12 cellular contexts compared by ENCODE assay signal in the genomic region with DNA sequence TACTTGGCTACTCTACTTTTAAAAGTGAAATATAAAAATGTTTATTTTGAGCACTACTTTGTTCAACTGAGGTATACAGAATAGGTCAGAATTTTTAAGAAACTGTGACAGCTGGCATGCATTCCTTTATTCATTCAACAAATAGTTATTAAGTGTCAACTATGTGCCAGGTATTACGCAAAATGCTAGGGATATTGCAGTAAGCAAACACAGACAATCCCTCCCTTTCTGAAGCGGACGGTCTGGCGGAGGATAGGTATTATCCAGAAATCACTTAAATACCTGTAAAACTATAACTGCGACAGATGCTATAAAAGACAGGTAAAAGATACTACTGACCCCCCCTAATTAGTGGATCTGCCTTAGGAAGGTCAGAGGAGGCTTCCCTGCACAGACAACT. TPM values are rescaled to one million over a fixed set of nuclear protein-coding genes. Genes with fewer than 3 reads are reported as not detected.
DNase-seq lines count a peak whose midpoint lies in the region; ATAC-seq and TF ChIP-seq lines count a peak whose summit lies in the region.
"Had no signal": no experiment of that assay in that cellular context is flagged by ENCODE, and none has a peak within 500 bp of the region (broad histone marks: within the 10 kb centered on the region; RNA-seq: fewer than 3 reads in every experiment).

No MANE protein-coding gene starts in this region.

- no peak overlapping the region for H4K91ac ChIP-seq in neuronal stem cell (ENCODE audit: low read depth, low read length, poor library complexity)

- no peak overlapping the region for H3K9ac ChIP-seq in neuronal stem cell (ENCODE audit: low read depth, low read length, poor library complexity)
- H3K9ac ChIP-seq: KMS-11 had no signal

- H3K4me2 ChIP-seq in neuronal stem cell (ENCODE audit: insufficient read depth, low read length, poor library complexity, severe bottlenecking) = no peak overlapping the region
- H3K4me2 ChIP-seq: KMS-11, smooth muscle cell had no signal

- peaks cover 33 to 80% (median 64%) of the 10 kb centered on the region in 7 donors for H3K4me1 Mint-ChIP-seq in naive thymus-derived CD4-positive, alpha-beta T cell

- H3K79me1 ChIP-seq in neuronal stem cell (ENCODE audit: low read depth, low read length) = peaks cover 4% of the 10 kb centered on the region

- no peak overlapping the region for H2BK12ac ChIP-seq in neuronal stem cell (ENCODE audit: low read length)

- H3K9me3 Mint-ChIP-seq in naive thymus-derived CD4-positive, alpha-beta T cell = no peaks in the 10 kb centered on the region

- POLR2A ChIA-PET in naive thymus-derived CD4-positive, alpha-beta T cell (lab: Charles Lee) = no interaction called here

- no peaks in the 10 kb centered on the region for H3K27me3 Mint-ChIP-seq in naive thymus-derived CD4-positive, alpha-beta T cell

- WGBS in neuronal stem cell (ENCODE audit: extremely low coverage in 2 of 2, insufficient read length in 2 of 2, insufficient replicate concordance in 1 of 2), 2 donors = no CpG with 5 or more reads among the region's 5 CpGs

- intact Hi-C loops in left ventricle myocardium inferior (cut with micrococcal nuclease) = no loop called here
- intact Hi-C loops in left ventricle myocardium superior (cut with micrococcal nuclease) = no loop called here
- intact Hi-C loops in naive thymus-derived CD4-positive, alpha-beta T cell (cut with micrococcal nuclease) = no loop called here

- H3K4me3 Mint-ChIP-seq in naive thymus-derived CD4-positive, alpha-beta T cell = peak overlapping the region in 2 of 10 donors; percentile 7 to 59

- H3K18ac ChIP-seq in neuronal stem cell (ENCODE audit: low read length) = no peak overlapping the region

- H2BK15ac ChIP-seq in neuronal stem cell (ENCODE audit: low read length) = no peak overlapping the region

- H3K9me3 ChIP-seq in left ventricle myocardium inferior (replicated peaks) = no peaks in the 10 kb centered on the region
- no peaks in the 10 kb centered on the region for H3K9me3 ChIP-seq in naive thymus-derived CD4-positive, alpha-beta T cell (ENCODE audit: control insufficient read depth in 2 of 3, low read length in 3 of 3)
- no peaks in the 10 kb centered on the region for H3K9me3 ChIP-seq in neuronal stem cell (replicated peaks in 1 of 2; ENCODE audit: control insufficient read depth in 2 of 2, insufficient read depth in 1 of 2, low read depth in 1 of 2, low read length in 2 of 2)

- H3K27ac ChIP-seq in left ventricle myocardium inferior (replicated peaks) = peak overlapping the region; percentile 73
- no peak overlapping the region for H3K27ac ChIP-seq in naive thymus-derived CD4-positive, alpha-beta T cell (ENCODE audit: low read depth, low read length)
- H3K27ac ChIP-seq in neuronal stem cell (replicated peaks; ENCODE audit: low read length) = no peak overlapping the region
- H3K27ac ChIP-seq: KMS-11 had no signal

- no peak overlapping the region for H2BK5ac ChIP-seq in neuronal stem cell (ENCODE audit: low read length)

- H3K4me1 ChIP-seq in left ventricle myocardium inferior = peaks cover 53% of the 10 kb centered on the region
- peaks cover 9 to 17% of the 10 kb centered on the region in 2 donors for H3K4me1 ChIP-seq in naive thymus-derived CD4-positive, alpha-beta T cell (ENCODE audit: control insufficient read depth in 2 of 2, insufficient read depth in 2 of 2, low read length in 2 of 2)
- peaks cover 4 to 8% of the 10 kb centered on the region in 2 donors for H3K4me1 ChIP-seq in neuronal stem cell (ENCODE audit: control insufficient read depth in 2 of 2, insufficient read depth in 1 of 2, low read depth in 1 of 2, low read length in 2 of 2)

- no peaks in the 10 kb centered on the region for H3K36me3 ChIP-seq in left ventricle myocardium inferior
- no peaks in the 10 kb centered on the region for H3K36me3 ChIP-seq in naive thymus-derived CD4-positive, alpha-beta T cell (ENCODE audit: control insufficient read depth in 2 of 3, insufficient read depth in 3 of 3, low read length in 3 of 3)
- peaks cover 2 to 10% of the 10 kb centered on the region in 2 donors for H3K36me3 ChIP-seq in neuronal stem cell (replicated peaks in 1 of 2; ENCODE audit: control insufficient read depth in 2 of 2, insufficient read depth in 2 of 2, low read length in 2 of 2)

- no peak overlapping the region for H2BK120ac ChIP-seq in neuronal stem cell (ENCODE audit: low read depth, low read length)

- DNase-seq in left ventricle myocardium inferior = no peak
- DNase-seq in left ventricle myocardium superior = no peak
- peak; percentile 48 for DNase-seq in choroid plexus epithelial cell (ENCODE audit: low read depth)
- no peak for DNase-seq in naive thymus-derived CD4-positive, alpha-beta T cell
- no peak for DNase-seq in neuronal stem cell (ENCODE audit: low spot score)
- no peak for DNase-seq in T-helper 1 cell
- DNase-seq: activated T-cell treated with anti-CD3 and anti-CD28 coated beads for 4 hours, HCEC 1CT had no signal

- no peak overlapping the region for H3K14ac ChIP-seq in neuronal stem cell (ENCODE audit: low read length)

- no peak overlapping the region for H2AFZ ChIP-seq in neuronal stem cell (ENCODE audit: low read length)

- CTCF ChIA-PET in naive thymus-derived CD4-positive, alpha-beta T cell (lab: Charles Lee) = interaction anchor here (0.6 kb wide), 2 partner anchors 9 to 193 kb away, joined by 3 read pairs; no protein-coding TSS in a partner anchor

- no peak overlapping the region for H2AK5ac ChIP-seq in neuronal stem cell (ENCODE audit: low read depth, low read length)

- H3K36me3 Mint-ChIP-seq in naive thymus-derived CD4-positive, alpha-beta T cell = peaks cover 0 to 23% (median 0%) of the 10 kb centered on the region in 5 donors

- no peak overlapping the region for H3K23ac ChIP-seq in neuronal stem cell (ENCODE audit: low read depth, low read length, poor library complexity)

- peak overlapping the region in 5 of 9 donors; percentile 10 to 86 (median 45) for H3K27ac Mint-ChIP-seq in naive thymus-derived CD4-positive, alpha-beta T cell

- TF ChIP-seq CTCF in left ventricle myocardium inferior (IDR thresholded peaks at IDR 0.05; ENCODE audit: borderline replicate concordance) = no peak
- no peak for TF ChIP-seq CTCF in choroid plexus epithelial cell (conservative IDR thresholded peaks at IDR 0.05; ENCODE audit: low read depth, low read length)

- ATAC-seq in left ventricle myocardium superior = no peak
- no peak for ATAC-seq in naive thymus-derived CD4-positive, alpha-beta T cell
- ATAC-seq in HG03521 (IDR thresholded peaks at IDR 0.05; ENCODE audit: unreplicated experiment) = no peak
- no peak for ATAC-seq in HG03175 (IDR thresholded peaks at IDR 0.05; ENCODE audit: unreplicated experiment)

- no peak overlapping the region for H4K8ac ChIP-seq in neuronal stem cell (ENCODE audit: low read depth, low read length)

- H3K4me3 ChIP-seq in left ventricle myocardium inferior (peak overlapping the region; percentile 56), choroid plexus epithelial cell (ENCODE audit: low read depth, low read length) (no peak overlapping the region), neuronal stem cell (ENCODE audit: low read length in 2 of 2) (no peak overlapping the region)
- H3K4me3 ChIP-seq in naive thymus-derived CD4-positive, alpha-beta T cell (ENCODE audit: low read length) = no peak overlapping the region
- H3K4me3 ChIP-seq: smooth muscle cell had no signal

- H3K27me3 ChIP-seq in left ventricle myocardium inferior (ENCODE audit: low read depth) = no peaks in the 10 kb centered on the region
- no peaks in the 10 kb centered on the region for H3K27me3 ChIP-seq in naive thymus-derived CD4-positive, alpha-beta T cell (ENCODE audit: control insufficient read depth in 2 of 2, insufficient read depth in 2 of 2, low read length in 2 of 2)
- no peaks in the 10 kb centered on the region for H3K27me3 ChIP-seq in neuronal stem cell (ENCODE audit: control insufficient read depth in 3 of 3, insufficient read depth in 3 of 3, low read depth in 1 of 3, low read length in 3 of 3)

- no peak overlapping the region for H3K4ac ChIP-seq in neuronal stem cell (ENCODE audit: low read length)

RNA-seq across cellular contexts. Expression of gene METTL16, which starts 26.1 kb away (rescaled TPM):
- total RNA-seq in left ventricle myocardium inferior (20.8 TPM), left ventricle myocardium superior (21.5 TPM)
- total RNA-seq in naive thymus-derived CD4-positive, alpha-beta T cell = 10 to 100 TPM; 33.5 to 67.7 (median 52.7) TPM
- polyA plus RNA-seq in naive thymus-derived CD4-positive, alpha-beta T cell = 10 to 100 TPM; 21.0 to 31.4 TPM
- polyA plus RNA-seq in neuronal stem cell (2013, experiment 1 of 2) = 33.5 TPM
- 36.0 TPM for polyA plus RNA-seq in neuronal stem cell (2013, experiment 2 of 2)
